In the genomic region with DNA sequence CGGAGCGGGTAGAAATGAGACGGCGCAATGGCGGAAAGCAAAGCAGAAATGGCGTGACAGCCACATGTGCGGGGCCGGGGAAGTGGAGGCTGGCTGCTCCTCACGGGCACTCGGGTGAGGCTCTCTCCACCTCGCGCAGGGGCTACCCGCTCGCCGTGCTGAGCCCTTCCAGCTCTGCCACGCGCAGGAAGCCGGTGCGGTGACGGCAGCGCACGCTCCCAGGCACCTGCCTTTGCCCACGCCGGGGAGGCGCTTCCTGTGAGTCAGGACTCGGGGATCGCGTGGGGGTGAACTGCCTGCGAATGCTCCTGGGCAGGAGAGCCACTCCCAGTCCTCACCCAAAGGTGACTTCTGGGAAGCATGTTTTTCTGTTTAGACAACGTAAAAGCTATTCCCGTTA, we compare ENCODE assay signal across 14 cellular contexts.
A peak's percentile ranks its signal among the peaks of the same experiment; 100 is the strongest.
DNase-seq lines count a peak whose midpoint lies in the region; ATAC-seq, FAIRE-seq and TF ChIP-seq lines count a peak whose summit lies in the region.
"Had no signal": no experiment of that assay in that cellular context is flagged by ENCODE, and none has a peak within 500 bp of the region (broad histone marks: within the 10 kb centered on the region; RNA-seq: fewer than 3 reads in every experiment).

No MANE protein-coding gene starts in this region.

- no peak for TF ChIP-seq POLR2A in lower leg skin (IDR thresholded peaks at IDR 0.05)

- 0 out of 22 replicates have a peak, but pooled peaks cover 0 to 3% (median 0%) of the 10 kb centered on the region in 11 experiments for H3K36me3 ChIP-seq in BLaER1 treated with 17β-estradiol and CSF1 and Interleukin-3, amounts not matched to agents 10 nM and 100 nM
- H3K36me3 ChIP-seq in kidney (ENCODE audit: control insufficient read depth in 1 of 2, insufficient read depth in 2 of 2, low read length in 2 of 2), result no peaks in the 10 kb centered on the region

- peaks cover 7 to 31% (median 22%) of the 10 kb centered on the region in 11 experiments; a peak in 19 of 22 replicates for H3K9me3 ChIP-seq in BLaER1 treated with 17β-estradiol and CSF1 and Interleukin-3, amounts not matched to agents 10 nM and 100 nM (replicated peaks in 1 of 11)
- H3K9me3 ChIP-seq in kidney (ENCODE audit: control insufficient read depth in 1 of 2, low read length in 2 of 2), result no peaks in the 10 kb centered on the region

- no peaks in the 10 kb centered on the region; a peak in 1 of 22 replicates for H4K20me1 ChIP-seq in BLaER1 treated with 17β-estradiol and CSF1 and Interleukin-3, amounts not matched to agents 10 nM and 100 nM

- H3K4me1 ChIP-seq in BLaER1 treated with 17β-estradiol and CSF1 and Interleukin-3, amounts not matched to agents 10 nM and 100 nM, result peaks cover 21 to 98% (median 81%) of the 10 kb centered on the region in 10 experiments
- H3K4me1 ChIP-seq in kidney (ENCODE audit: control insufficient read depth in 1 of 2, insufficient read depth in 1 of 2, low read depth in 1 of 2, low read length in 2 of 2), result no peaks in the 10 kb centered on the region

- peak overlapping the region in 2 of 10 experiments; percentile 15 to 36; a peak in 1 of 20 replicates for H3K4me3 ChIP-seq in BLaER1 treated with 17β-estradiol and CSF1 and Interleukin-3, amounts not matched to agents 10 nM and 100 nM
- H3K4me3 ChIP-seq in kidney (ENCODE audit: low read length in 2 of 2), result no peak overlapping the region
- H3K4me3 ChIP-seq in lower leg skin (ENCODE audit: low read depth, poor library complexity, severe bottlenecking), result no peak overlapping the region
- H3K4me3 ChIP-seq: GM23248 had no signal

- DNase-seq in NCI-H2171 (lab: John Stamatoyannopoulos, UW) (peak; percentile 63), kidney (peak; percentile 58), urothelium cell line (ENCODE audit: low spot score) (peak; percentile 17), lower leg skin (ENCODE audit: low spot score in 2 of 2) (no peak), AG08396 (ENCODE audit: low spot score) (no peak)
- DNase-seq: ACHN; CD8-positive, alpha-beta memory T cell; DMS53; GF-D8; GM23248; H7; KBM-7 had no signal

- H3K9ac ChIP-seq in BLaER1 treated with 17β-estradiol and CSF1 and Interleukin-3, amounts not matched to agents 10 nM and 100 nM, result no peak overlapping the region
- H3K9ac ChIP-seq in kidney (ENCODE audit: low read length in 2 of 2), result no peak overlapping the region
- H3K9ac ChIP-seq: GM23248 had no signal

- intact Hi-C loops in kidney (cut with DNase I), result no loop called here
- intact Hi-C loops in lower leg skin (cut with DNase I; ENCODE audit: low total_unique reads), result no loop called here

- H3K4me2 ChIP-seq in BLaER1 treated with 17β-estradiol and CSF1 and Interleukin-3, amounts not matched to agents 10 nM and 100 nM, result peak overlapping the region in 8 of 11 experiments; percentile 72 to 97 (median 88); a peak in 14 of 22 replicates

- TF ChIP-seq CTCF in kidney (IDR thresholded peaks at IDR 0.05; ENCODE audit: borderline replicate concordance, extremely low read depth, insufficient read depth), result no peak
- TF ChIP-seq CTCF in lower leg skin (IDR thresholded peaks at IDR 0.05), result no peak

- ATAC-seq in GM19328 (IDR thresholded peaks at IDR 0.05; ENCODE audit: unreplicated experiment), result no peak

- H3K27ac ChIP-seq in BLaER1 treated with 17β-estradiol and CSF1 and Interleukin-3, amounts not matched to agents 10 nM and 100 nM, result no peak overlapping the region; a peak in 1 of 22 replicates
- no peak overlapping the region for H3K27ac ChIP-seq in kidney (ENCODE audit: low read depth in 2 of 2, low read length in 2 of 2)
- H3K27ac ChIP-seq: GM23248 had no signal

- no peak for FAIRE-seq in kidney (lab: Jason Lieb, UNC)
- FAIRE-seq in urothelium cell line (lab: Jason Lieb, UNC), result no peak

- H3K27me3 ChIP-seq in BLaER1 treated with 17β-estradiol and CSF1 and Interleukin-3, amounts not matched to agents 10 nM and 100 nM, result peaks cover 0 to 14% (median 0%) of the 10 kb centered on the region in 11 experiments; a peak in 5 of 22 replicates

- 89 to 91% methylated on average over 31 of the region's 31 CpGs for WGBS in lower leg skin, 2 donors

Comparison
In these comparisons a context has a peak if more than half of its experiments do, and no peak if none do; other contexts are left out.
1. DNase-seq: peak in NCI-H2171 (single experiment), kidney (single experiment) and urothelium cell line (single experiment); none in lower leg skin (0 of 2) and AG08396 (single experiment).